In genomic region chr21:27221084-27221483, GRCh38 we compare ENCODE assay signal across 29 cellular contexts.
"Had no signal": no experiment of that assay in that cellular context is flagged by ENCODE, and none has a peak within 500 bp of the region (broad histone marks: within the 10 kb centered on the region; RNA-seq: fewer than 3 reads in every experiment).

No MANE protein-coding gene starts in this region.

- H3K9me3 ChIP-seq: ascending aorta, body of pancreas, SJSA1 had no signal

- H3K9ac ChIP-seq: KMS-11 had no signal

- H3K36me3 Mint-ChIP-seq: activated CD8-positive, alpha-beta memory T cell treated with anti-CD3 and anti-CD28 coated beads, Interleukin-2, amount 10 ng/mL, durations not matched to agents 7 days and 5 days; activated naive CD4-positive, alpha-beta T cell treated with anti-CD3 and anti-CD28 coated beads, Interleukin-2, amount 50 U/mL, for 24 hours; IgD-negative memory B cell had no signal

- H3K4me2 ChIP-seq: KMS-11 had no signal

- H3K4me1 Mint-ChIP-seq: activated CD8-positive, alpha-beta memory T cell treated with anti-CD3 and anti-CD28 coated beads, Interleukin-2, amount 10 ng/mL, durations not matched to agents 7 days and 5 days; activated naive CD4-positive, alpha-beta T cell treated with anti-CD3 and anti-CD28 coated beads, Interleukin-2, amount 50 U/mL, for 24 hours; IgD-negative memory B cell had no signal

- H3K4me1 ChIP-seq: ascending aorta, body of pancreas had no signal

- DNase-seq: activated CD4-positive, alpha-beta T cell treated with anti-CD3 and anti-CD28 coated beads for 48 hours; activated CD4-positive, alpha-beta T cell treated with anti-CD3 and anti-CD28 coated beads, Interleukin-2, amount 50 U/mL, for 48 hours; activated CD8-positive, alpha-beta memory T cell treated with anti-CD3 and anti-CD28 coated beads, Interleukin-2, amount 10 ng/mL, durations not matched to agents 7 days and 5 days; activated effector memory CD4-positive, alpha-beta T cell treated with Interleukin-2 at 50 U/mL for 16 hours; activated naive CD4-positive, alpha-beta T cell; activated T-cell treated with anti-CD3 and anti-CD28 coated beads, Interleukin-2, amount 50 U/mL, for 24 hours; amniotic stem cell; body of pancreas; NCI-H1092; NCI-H1417 treated with DMSO at 0.1 percent for 48 hours; NCI-H1694; NCI-H2029; NCI-H345; NCI-H510A; NCI-H526 treated with DMSO at 0.1 percent for 48 hours; NCI-H82; OCI-M1; RPMI8226; SW 1271 had no signal

- H3K27ac ChIP-seq: ascending aorta, body of pancreas, KMS-11, SJSA1 had no signal

- H3K36me3 ChIP-seq: ascending aorta, SJSA1 had no signal

- H3K27me3 ChIP-seq: ascending aorta, body of pancreas, SJSA1 had no signal

- H3K27ac Mint-ChIP-seq: activated CD8-positive, alpha-beta memory T cell treated with anti-CD3 and anti-CD28 coated beads, Interleukin-2, amount 10 ng/mL, durations not matched to agents 7 days and 5 days; activated naive CD4-positive, alpha-beta T cell treated with anti-CD3 and anti-CD28 coated beads, Interleukin-2, amount 50 U/mL, for 24 hours; activated T-cell treated with anti-CD3 and anti-CD28 coated beads, Interleukin-2, amount 50 U/mL, for 24 hours; activated T-helper 1 cell treated with anti-CD3 and anti-CD28 coated beads, Interleukin-12 subunit alpha, Interleukin-12 subunit beta, Interleukin-2, Interleukin-4 antibody, amounts not matched to agents 30 ng/mL and 10 ng/mL and 1 ng/mL, durations not matched to agents 14 hours and 24 hours and 36 hours; IgD-negative memory B cell had no signal

- H3K4me3 Mint-ChIP-seq: activated CD8-positive, alpha-beta memory T cell treated with anti-CD3 and anti-CD28 coated beads, Interleukin-2, amount 10 ng/mL, durations not matched to agents 7 days and 5 days; activated naive CD4-positive, alpha-beta T cell treated with anti-CD3 and anti-CD28 coated beads, Interleukin-2, amount 50 U/mL, for 24 hours; activated T-cell treated with anti-CD3 and anti-CD28 coated beads, Interleukin-2, amount 50 U/mL, for 24 hours; activated T-helper 1 cell treated with anti-CD3 and anti-CD28 coated beads, Interleukin-12 subunit alpha, Interleukin-12 subunit beta, Interleukin-2, Interleukin-4 antibody, amounts not matched to agents 30 ng/mL and 10 ng/mL and 1 ng/mL, durations not matched to agents 14 hours and 24 hours and 36 hours; IgD-negative memory B cell had no signal

- H3K4me3 ChIP-seq: ascending aorta, body of pancreas, SJSA1 had no signal

- ATAC-seq: activated CD4-positive, CD25-positive, alpha-beta regulatory T cell treated with anti-CD3 and anti-CD28 coated beads, Interleukin-2, amount 50 U/mL, for 24 hours; activated CD8-positive, alpha-beta memory T cell treated with anti-CD3 and anti-CD28 coated beads, Interleukin-2, amount 10 ng/mL, durations not matched to agents 7 days and 5 days; body of pancreas; Panc1; Right ventricle myocardium inferior; SK-N-SH treated with all-trans-retinoic acid at 6 μM for 48 hours had no signal
